11 cellular contexts compared by ENCODE assay signal in genomic region chr17:39194985-39195524, GRCh38. TPM values are rescaled to one million over a fixed set of nuclear protein-coding genes. Genes with fewer than 3 reads are reported as not detected.
DNase-seq lines count a peak whose midpoint lies in the region; ATAC-seq and TF ChIP-seq lines count a peak whose summit lies in the region.
"Had no signal": no experiment of that assay in that cellular context is flagged by ENCODE, and none has a peak within 500 bp of the region (broad histone marks: within the 10 kb centered on the region; RNA-seq: fewer than 3 reads in every experiment).

No MANE protein-coding gene starts in this region.

- ATAC-seq in left ventricle myocardium superior, result no peak

- H3K4me1 ChIP-seq in right atrium auricular region, result peaks cover 0 to 40% of the 10 kb centered on the region in 2 donors
- H3K4me1 ChIP-seq in uterus, result peaks cover 0 to 20% of the 10 kb centered on the region in 2 donors

- H3K36me3 ChIP-seq in right atrium auricular region (peaks cover 5% of the 10 kb centered on the region), uterus (no peaks in the 10 kb centered on the region)

- DNase-seq in right atrium auricular region (ENCODE audit: low spot score) (no peak), left ventricle myocardium superior (no peak), cerebellar cortex (ENCODE audit: low spot score) (peak; percentile 56), myocyte (ENCODE audit: low read depth) (peak; percentile 35), uterus (no peak), EL (no peak), COLO829 (ENCODE audit: low spot score) (no peak)
- no peak for DNase-seq in effector CD8-positive, alpha-beta T cell (lab: John Stamatoyannopoulos, UW)
- DNase-seq: activated CD8-positive, alpha-beta memory T cell treated with anti-CD3 and anti-CD28 coated beads, Interleukin-2, amount 50 U/mL, for 48 hours; NCI-H1048; SJCRH30 had no signal

- intact Hi-C loops in left ventricle myocardium superior (cut with micrococcal nuclease), result no loop called here
- intact Hi-C loops in uterus (cut with DNase I; ENCODE audit: low total_unique reads), result no loop called here

- H3K27me3 ChIP-seq in right atrium auricular region (no peaks in the 10 kb centered on the region), uterus (no peaks in the 10 kb centered on the region)
- H3K27me3 ChIP-seq: SJCRH30 had no signal

- no peaks in the 10 kb centered on the region for H3K9me3 ChIP-seq in right atrium auricular region
- no peaks in the 10 kb centered on the region for H3K9me3 ChIP-seq in uterus
- H3K9me3 ChIP-seq: SJCRH30 had no signal

- TF ChIP-seq POLR2A in uterus (IDR thresholded peaks at IDR 0.05), result no peak

- H3K4me3 ChIP-seq in right atrium auricular region, result no peak overlapping the region
- no peak overlapping the region for H3K4me3 ChIP-seq in uterus

- no peak for TF ChIP-seq CTCF in right atrium auricular region (IDR thresholded peaks at IDR 0.05)
- TF ChIP-seq CTCF in uterus (IDR thresholded peaks at IDR 0.05), result no peak

- H3K27ac ChIP-seq in right atrium auricular region (peak overlapping the region; percentile 81 to 86), uterus (peak overlapping the region; percentile 10 to 46)

RNA-seq across cellular contexts. Expression of gene CACNB1, which starts 2.4 kb away (rescaled TPM):
- total RNA-seq in right atrium auricular region (10 to 100 TPM in 1 of 2 donors, 1 to 10 TPM in 1; 3.6 to 13.4 TPM), left ventricle myocardium superior (5.7 TPM), myocyte (190 and 408 TPM in 2 replicates), uterus (10 to 100 TPM in 2 of 4 donors, 1 to 10 TPM in 2; 5.6 to 23.3 (median 8.4) TPM)
- 136 TPM for polyA plus RNA-seq in myocyte (2012)

RNA-seq across cellular contexts. Expression of gene RPL19, which starts 5.0 kb away (rescaled TPM):
- total RNA-seq in right atrium auricular region (1,000 to 10,000 TPM; 1,458 to 1,831 TPM), left ventricle myocardium superior (992 TPM), myocyte (1,695 and 1,875 TPM in 2 replicates), uterus (1,000 to 10,000 TPM; 1,469 to 5,936 (median 3,528) TPM)
- polyA plus RNA-seq in myocyte (2012), result 1,457 TPM

RNA-seq across cellular contexts. Expression of gene ARL5C, which starts 29.1 kb away (rescaled TPM):
- total RNA-seq in right atrium auricular region (not detected), left ventricle myocardium superior (not detected), myocyte (not detected in 2 replicates), uterus (not detected)
- not detected for polyA plus RNA-seq in myocyte (2012)
- total RNA-seq: SJCRH30 had no signal

RNA-seq across cellular contexts. Expression of gene STAC2, which starts 30.7 kb away (rescaled TPM):
- total RNA-seq in right atrium auricular region, result 1 to 10 TPM in 1 of 2 donors, under 1 TPM in 1; 0.82 to 2.3 TPM
- 0.62 TPM for total RNA-seq in left ventricle myocardium superior
- 0.11 and 0.16 TPM in 2 replicates for total RNA-seq in myocyte
- 0.47 TPM for polyA plus RNA-seq in myocyte (2012)
- 10 to 100 TPM in 1 of 4 donors, 1 to 10 TPM in 2, under 1 TPM in 1; 0.59 to 14.4 (median 1.1) TPM for total RNA-seq in uterus
- total RNA-seq: SJCRH30 had no signal

RNA-seq across cellular contexts. Expression of gene PLXDC1, which starts 43.6 kb away (rescaled TPM):
- 1 to 10 TPM; 4.6 to 9.3 TPM for total RNA-seq in right atrium auricular region
- 15.8 TPM for total RNA-seq in left ventricle myocardium superior
- total RNA-seq in myocyte, result 49.7 and 65.3 TPM in 2 replicates
- 14.0 TPM for polyA plus RNA-seq in myocyte (2012)
- total RNA-seq in uterus, result 10 to 100 TPM in 3 of 4 donors, 1 to 10 TPM in 1; 3.3 to 45.1 (median 21.5) TPM

Comparison
In these comparisons a context has a peak if more than half of its experiments do, and no peak if none do; other contexts are left out.
1. DNase-seq: peak in cerebellar cortex (single experiment) and myocyte (single experiment); none in right atrium auricular region (single experiment), left ventricle myocardium superior (single experiment), uterus (0 of 2), EL (single experiment), effector CD8-positive, alpha-beta T cell (single experiment) and COLO829 (single experiment).